In the genomic region with DNA sequence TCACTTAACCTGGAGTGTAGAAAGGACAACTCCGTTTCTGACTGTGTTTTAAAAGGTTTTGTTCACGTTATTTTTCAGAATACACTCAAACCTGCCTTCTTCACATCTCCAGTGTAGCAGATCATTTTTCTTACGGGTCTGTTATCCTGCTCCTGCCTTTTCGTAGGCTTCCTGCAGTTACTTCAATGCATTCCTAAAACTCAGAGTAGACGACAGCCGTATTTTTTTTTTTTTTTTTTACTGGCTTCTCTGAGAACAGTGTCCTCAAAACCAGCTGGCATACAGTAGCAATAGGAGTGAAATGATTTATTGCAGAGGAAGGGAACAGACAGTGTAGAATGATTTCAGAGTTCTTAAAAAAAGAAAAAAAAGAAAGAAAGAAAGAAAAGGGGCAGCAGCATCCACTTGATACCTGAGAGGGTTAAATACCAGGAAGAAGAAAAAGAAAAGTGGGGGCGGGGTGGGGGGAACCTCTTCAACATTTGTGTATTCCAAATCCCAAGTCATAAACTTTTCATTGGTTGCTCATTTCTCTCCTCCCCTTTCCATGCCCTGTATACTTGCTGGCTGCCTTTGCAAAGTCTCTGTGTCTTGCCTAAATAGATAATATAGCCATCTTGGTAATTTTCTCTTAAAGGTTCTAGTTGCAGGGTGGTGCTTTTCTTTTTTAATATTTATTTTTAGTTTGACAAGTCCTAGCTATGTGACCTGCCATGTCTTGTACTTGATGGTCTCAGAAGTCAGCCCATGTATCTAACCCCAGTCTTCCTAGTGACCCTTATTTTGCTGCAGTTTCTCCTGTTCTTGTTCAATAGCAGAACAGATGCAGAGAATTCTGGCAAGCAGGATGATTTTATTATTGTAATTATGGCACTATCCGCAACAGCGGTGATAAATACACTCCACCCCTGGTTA, we compare ENCODE assay signal across 1 cellular context.
TF ChIP-seq lines count a peak whose summit lies in the region.

No MANE protein-coding gene starts in this region.

TF ChIP-seq in H1, 55 proteins besides CTCF, POLR2A, EP300 and RAD21 (continued from another document):
- TF ChIP-seq NRF1 (IDR thresholded peaks at IDR 0.05; ENCODE audit: low read depth, low read length) (no peak), CREB1 (IDR thresholded peaks at IDR 0.05) (no peak)
TF ChIP-seq in H1: peak in this region for 0.
